ENCODE assay signal across 19 cellular contexts in the genomic region with DNA sequence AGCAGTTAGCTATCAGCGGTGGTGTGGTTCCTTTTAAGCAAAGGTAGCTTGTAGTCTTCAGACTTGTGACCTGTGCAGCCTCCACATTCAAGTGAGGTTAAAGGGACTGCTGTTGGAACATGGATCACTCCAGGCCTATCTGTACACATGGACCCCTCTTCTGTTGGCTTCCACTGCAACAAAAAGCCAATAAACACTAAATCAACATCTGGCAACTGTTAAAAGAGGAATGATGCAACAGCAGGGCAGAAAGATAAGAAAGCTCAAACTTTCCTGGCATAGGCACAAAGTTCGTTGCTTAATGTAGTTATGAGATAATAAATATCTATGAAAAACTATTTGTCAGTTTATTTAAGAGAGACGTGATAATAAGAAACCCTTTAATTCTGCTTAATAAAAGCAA. TPM values are rescaled to one million over a fixed set of nuclear protein-coding genes. Genes with fewer than 3 reads are reported as not detected.
A peak's percentile ranks its signal among the peaks of the same experiment; 100 is the strongest.
DNase-seq lines count a peak whose midpoint lies in the region; ATAC-seq, FAIRE-seq and TF ChIP-seq lines count a peak whose summit lies in the region.
"Had no signal": no experiment of that assay in that cellular context is flagged by ENCODE, and none has a peak within 500 bp of the region (broad histone marks: within the 10 kb centered on the region; RNA-seq: fewer than 3 reads in every experiment).

No MANE protein-coding gene starts in this region.

- peaks cover 2% of the 10 kb centered on the region for H3K79me2 ChIP-seq in trophoblast cell (ENCODE audit: control insufficient read depth, insufficient read depth, low read length, poor library complexity)

- H2BK12ac ChIP-seq in trophoblast cell (ENCODE audit: low read length): no peak overlapping the region

- no peak overlapping the region for H2AFZ ChIP-seq in trophoblast cell (ENCODE audit: insufficient read depth, low read length, poor library complexity)

- CTCF ChIA-PET in A549 (lab: Yijun Ruan, JAX) (no interaction called here), WTC11 (lab: Charles Lee) (no interaction called here)

- H2AK5ac ChIP-seq in trophoblast cell (ENCODE audit: low read length): no peak overlapping the region

- H3K4me3 Mint-ChIP-seq in WTC11 (no peak overlapping the region), progenitor cell of endocrine pancreas (ENCODE audit: low read depth) (no peak overlapping the region)
- H3K4me3 Mint-ChIP-seq: activated CD8-positive, alpha-beta memory T cell treated with anti-CD3 and anti-CD28 coated beads, Interleukin-2, amount 10 ng/mL, durations not matched to agents 7 days and 5 days; activated naive CD8-positive, alpha-beta T cell treated with anti-CD3 and anti-CD28 coated beads for 36 hours; dendritic cell treated with granulocyte-macrophage colony-stimulating factor and Interleukin-4, amounts not matched to agents 40 ng/mL and 50 ng/mL, for 4 days had no signal

- H3K9me3 Mint-ChIP-seq in WTC11 (peaks cover 7% of the 10 kb centered on the region), progenitor cell of endocrine pancreas (ENCODE audit: low read depth) (no peaks in the 10 kb centered on the region)
- H3K9me3 Mint-ChIP-seq: activated naive CD8-positive, alpha-beta T cell treated with anti-CD3 and anti-CD28 coated beads for 36 hours; dendritic cell treated with granulocyte-macrophage colony-stimulating factor and Interleukin-4, amounts not matched to agents 40 ng/mL and 50 ng/mL, for 4 days; nephron had no signal

- peak overlapping the region; percentile 24 for H3K4me2 ChIP-seq in A549
- H3K4me2 ChIP-seq in trophoblast cell (ENCODE audit: low read length): no peak overlapping the region

- no peak for FAIRE-seq in A549 (lab: Jason Lieb, UNC)

- no peak overlapping the region for H3K27ac Mint-ChIP-seq in WTC11
- no peak overlapping the region for H3K27ac Mint-ChIP-seq in progenitor cell of endocrine pancreas
- H3K27ac Mint-ChIP-seq: activated CD8-positive, alpha-beta memory T cell treated with anti-CD3 and anti-CD28 coated beads, Interleukin-2, amount 10 ng/mL, durations not matched to agents 7 days and 5 days; activated naive CD8-positive, alpha-beta T cell treated with anti-CD3 and anti-CD28 coated beads for 36 hours; dendritic cell treated with granulocyte-macrophage colony-stimulating factor and Interleukin-4, amounts not matched to agents 40 ng/mL and 50 ng/mL, for 4 days had no signal

- no peak overlapping the region for H2BK5ac ChIP-seq in trophoblast cell (ENCODE audit: low read depth, low read length, poor library complexity)

- no peaks in the 10 kb centered on the region for H3K27me3 ChIP-seq in trophoblast cell (ENCODE audit: insufficient read depth, low read length)
- H3K27me3 ChIP-seq: upper lobe of left lung had no signal

- H3K4me1 Mint-ChIP-seq in WTC11: peaks cover 15% of the 10 kb centered on the region
- peaks cover 8% of the 10 kb centered on the region for H3K4me1 Mint-ChIP-seq in progenitor cell of endocrine pancreas (ENCODE audit: low read depth)

- no peak overlapping the region for H3K23ac ChIP-seq in trophoblast cell (ENCODE audit: low read length)

- H3K79me1 ChIP-seq in trophoblast cell (ENCODE audit: low read length): peaks cover 6% of the 10 kb centered on the region

- H3K4me1 ChIP-seq in A549 (peaks cover 29% of the 10 kb centered on the region), trophoblast cell (ENCODE audit: control insufficient read depth in 1 of 2, insufficient read depth in 2 of 2, low read length in 2 of 2) (peaks cover 0 to 1% of the 10 kb centered on the region in 2 experiments)
- H3K4me1 ChIP-seq: HAP-1 had no signal

- no peak overlapping the region for H2BK120ac ChIP-seq in trophoblast cell (ENCODE audit: insufficient read depth, low read length, poor library complexity)

- no peak overlapping the region for H4K91ac ChIP-seq in trophoblast cell (ENCODE audit: low read depth, low read length)

- POLR2A ChIA-PET in A549 (lab: Yijun Ruan, JAX): no interaction called here
- POLR2A ChIA-PET in WTC11 (lab: Charles Lee): no interaction called here

- H3K18ac ChIP-seq in trophoblast cell (ENCODE audit: low read length): no peak overlapping the region

- no peak overlapping the region for H4K12ac ChIP-seq in trophoblast cell (ENCODE audit: low read depth, low read length)

- TF ChIP-seq CTCF in A549 (IDR thresholded peaks at IDR 0.05): no peak
- no peak for TF ChIP-seq CTCF in WTC11 (IDR thresholded peaks at IDR 0.05)
- no peak for TF ChIP-seq CTCF in progenitor cell of endocrine pancreas (IDR thresholded peaks at IDR 0.05; ENCODE audit: unreplicated experiment)

- H3K36me3 Mint-ChIP-seq in WTC11: no peaks in the 10 kb centered on the region
- no peaks in the 10 kb centered on the region for H3K36me3 Mint-ChIP-seq in progenitor cell of endocrine pancreas (ENCODE audit: insufficient read depth)
- H3K36me3 Mint-ChIP-seq: activated CD8-positive, alpha-beta memory T cell treated with anti-CD3 and anti-CD28 coated beads, Interleukin-2, amount 10 ng/mL, durations not matched to agents 7 days and 5 days; activated naive CD8-positive, alpha-beta T cell treated with anti-CD3 and anti-CD28 coated beads for 36 hours had no signal

- TF ChIP-seq RAD21 in A549 (conservative IDR thresholded peaks at IDR 0.05 in 1 of 2, IDR thresholded peaks at IDR 0.05 in 1 of 2): no peak

- ATAC-seq in A549 (no peak), WTC11 (no peak), HG03565 (IDR thresholded peaks at IDR 0.05; ENCODE audit: unreplicated experiment) (no peak)
- ATAC-seq: activated CD8-positive, alpha-beta memory T cell treated with anti-CD3 and anti-CD28 coated beads, Interleukin-2, amount 10 ng/mL, durations not matched to agents 7 days and 5 days had no signal

- H3K36me3 ChIP-seq in trophoblast cell (ENCODE audit: control insufficient read depth in 1 of 2, insufficient read depth in 2 of 2, low read length in 2 of 2): no peaks in the 10 kb centered on the region
- H3K36me3 ChIP-seq: HAP-1, upper lobe of left lung had no signal

- no peak for TF ChIP-seq EP300 in A549 (IDR thresholded peaks at IDR 0.05)

- H3K27ac ChIP-seq in A549: peak overlapping the region in 1 of 2 experiments; percentile 67; a peak in 3 of 6 replicates
- H3K27ac ChIP-seq in trophoblast cell (ENCODE audit: low read depth, low read length): no peak overlapping the region
- H3K27ac ChIP-seq: C4-2B, upper lobe of left lung had no signal

- no peak overlapping the region for H3K4ac ChIP-seq in trophoblast cell (ENCODE audit: low read depth, low read length)

- 28% methylated on average over 3 of the region's 3 CpGs for WGBS in A549 (ENCODE audit: missing lambda C conversion rate)
- WGBS in trophoblast cell (ENCODE audit: extremely low coverage, insufficient coverage, insufficient read length): no CpG with 5 or more reads among the region's 3 CpGs

- no peak overlapping the region for H3K14ac ChIP-seq in trophoblast cell (ENCODE audit: low read length)

- H3K4me3 ChIP-seq in A549 (no peak overlapping the region), trophoblast cell (ENCODE audit: low read depth, low read length) (no peak overlapping the region)
- H3K4me3 ChIP-seq: HAP-1, upper lobe of left lung had no signal

- DNase-seq in A549 (ENCODE audit: low read depth in 1 of 2, low spot score in 1 of 2): peak in 1 of 2 experiments; percentile 22
- DNase-seq in LoVo (ENCODE audit: low spot score): peak; percentile 29
- no peak for DNase-seq in WTC11 (ENCODE audit: low spot score)
- peak; percentile 61 for DNase-seq in iris pigment epithelial cell (ENCODE audit: low read depth)
- no peak for DNase-seq in MV-4-11 (lab: John Stamatoyannopoulos, UW)
- DNase-seq in trophoblast cell: no peak
- no peak for DNase-seq in progenitor cell of endocrine pancreas (ENCODE audit: low spot score, unreplicated experiment)
- DNase-seq: activated CD8-positive, alpha-beta memory T cell treated with anti-CD3 and anti-CD28 coated beads, Interleukin-2, amount 10 ng/mL, durations not matched to agents 7 days and 5 days; activated naive CD8-positive, alpha-beta T cell treated with anti-CD3 and anti-CD28 coated beads for 36 hours; foreskin melanocyte; GDM1; NCI-H1092 treated with DMSO at 0.1 percent for 48 hours; NCI-H524 treated with DMSO at 0.1 percent for 48 hours had no signal

- peaks cover 14% of the 10 kb centered on the region for H3K27me3 Mint-ChIP-seq in WTC11 (ENCODE audit: low read depth)
- H3K27me3 Mint-ChIP-seq in progenitor cell of endocrine pancreas: no peaks in the 10 kb centered on the region

- H3K9me3 ChIP-seq in A549 (no peaks in the 10 kb centered on the region), trophoblast cell (ENCODE audit: insufficient read depth, low read depth, low read length) (peaks cover 3% of the 10 kb centered on the region)
- H3K9me3 ChIP-seq: HAP-1, upper lobe of left lung had no signal

- H3K9ac ChIP-seq in trophoblast cell (ENCODE audit: low read length): no peak overlapping the region

- H4K8ac ChIP-seq in trophoblast cell (ENCODE audit: low read depth, low read length): no peak overlapping the region

- no peak for TF ChIP-seq POLR2A in A549 (IDR thresholded peaks at IDR 0.05; ENCODE audit: low read length)

TF ChIP-seq in A549, 52 proteins besides CTCF, POLR2A, EP300 and RAD21:
- TF ChIP-seq GATA3 (IDR thresholded peaks at IDR 0.05; ENCODE audit: borderline replicate concordance): peak; percentile 42
- TF ChIP-seq RNF2 (IDR thresholded peaks at IDR 0.05; ENCODE audit: borderline replicate concordance, low read depth): no peak
- no peak for TF ChIP-seq NFE2L2 (conservative IDR thresholded peaks at IDR 0.05; ENCODE audit: low read length)
- peak; percentile 67 to 71; a peak in 3 of 4 replicates for TF ChIP-seq CEBPB (IDR thresholded peaks at IDR 0.05)
- TF ChIP-seq ZSCAN20 (CRISPR knock-in tag; IDR thresholded peaks at IDR 0.05): no peak
TF ChIP-seq in A549: peak in this region for 2.

TF ChIP-seq in WTC11, 78 proteins besides CTCF, POLR2A, EP300 and RAD21:
- TF ChIP-seq ZNF138 (CRISPR knock-in tag; conservative IDR thresholded peaks at IDR 0.05) (no peak), GABPB1 (CRISPR knock-in tag; IDR thresholded peaks at IDR 0.05) (peak; percentile 98)

RNA-seq across cellular contexts. Expression of a gene that starts 4.0 kb away (rescaled TPM):
- 26.9 and 28.4 TPM in 2 replicates for polyA plus RNA-seq in A549 (2011; rRNA removed)
- polyA plus RNA-seq in A549 (2012; cell fraction: cytosol; rRNA removed): 13.7 and 16.6 TPM in 2 replicates
- 17.2 and 31.9 TPM in 2 replicates for polyA plus RNA-seq in A549 (2012; cell fraction: nucleus; rRNA removed)
- polyA plus RNA-seq in A549 (2017; fragmentation: RNase III; extraction: RNeasy Plus Mini Kit Qiagen cat#74134 plus additional on column Dnase treatment): 29.5 to 32.5 TPM (median 31.4 TPM) in 3 replicates
- 4.1 and 4.9 TPM in 2 replicates for polyA minus RNA-seq in A549 (2011; rRNA and poly(A)+ RNA removed)
- 25.5 to 29.9 TPM (median 29.1 TPM) in 3 replicates for total RNA-seq in WTC11 (2021)
- polyA plus RNA-seq in trophoblast cell (2013): 13.6 and 13.9 TPM in 2 replicates
- total RNA-seq in progenitor cell of endocrine pancreas: 30.1 and 31.5 TPM in 2 replicates

Comparison
In these comparisons a context has a peak if more than half of its experiments do, and no peak if none do; other contexts are left out.
1. DNase-seq: peak in LoVo (single experiment) and iris pigment epithelial cell (single experiment); none in WTC11 (single experiment), MV-4-11 (single experiment), trophoblast cell (0 of 2) and progenitor cell of endocrine pancreas (single experiment).